Comparison of ENCODE assay signal across 19 cellular contexts in the genomic region with DNA sequence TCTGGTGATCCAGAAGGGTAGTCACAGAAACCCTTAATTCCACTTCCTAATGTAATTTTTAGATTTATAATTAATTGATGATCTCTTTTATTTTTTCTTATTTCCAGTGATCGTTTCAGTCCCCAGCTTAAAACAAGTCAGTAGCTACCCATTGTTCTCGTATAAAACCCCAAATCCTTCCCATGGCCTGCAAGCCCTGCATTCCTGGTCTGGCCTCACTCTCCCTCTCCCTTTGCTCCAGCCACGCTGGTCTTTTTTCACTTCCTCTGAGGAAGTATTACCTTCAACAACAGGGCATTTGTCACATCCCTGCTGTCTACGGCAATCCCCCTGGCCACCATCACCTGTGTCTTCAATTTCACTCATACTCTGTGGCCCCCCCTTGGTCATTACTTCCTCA. TPM values are rescaled to one million over a fixed set of nuclear protein-coding genes. Genes with fewer than 3 reads are reported as not detected.
DNase-seq lines count a peak whose midpoint lies in the region; ATAC-seq, FAIRE-seq and TF ChIP-seq lines count a peak whose summit lies in the region.
"Had no signal": no experiment of that assay in that cellular context is flagged by ENCODE, and none has a peak within 500 bp of the region (broad histone marks: within the 10 kb centered on the region; RNA-seq: fewer than 3 reads in every experiment).

No MANE protein-coding gene starts in this region.

- H3K4me1 ChIP-seq in H9 (ENCODE audit: insufficient read depth, low read length), result no peaks in the 10 kb centered on the region
- H3K4me1 ChIP-seq in H1 (replicated peaks in 1 of 4; ENCODE audit: control insufficient read depth in 3 of 4, insufficient read depth in 4 of 4, low read length in 3 of 4), result no peaks in the 10 kb centered on the region; a peak in 2 of 7 replicates

- no peak overlapping the region for H2BK15ac ChIP-seq in H9 (ENCODE audit: low read depth, low read length)
- peak overlapping the region; percentile 23; the same call in 1 of the 2 replicates for H2BK15ac ChIP-seq in H1 (ENCODE audit: low read length)

- WGBS in H9 (ENCODE audit: extremely low coverage, insufficient read length, low lambda C conversion rate), result no CpG with 5 or more reads among the region's 4 CpGs
- 80% methylated on average over 4 of the region's 4 CpGs; no CpG with 5 or more reads in 1 of the 2 experiments for WGBS in H1 (ENCODE audit: extremely low coverage in 1 of 2, insufficient coverage in 1 of 2, insufficient read length in 1 of 2, insufficient replicate concordance in 2 of 2, low coverage in 1 of 2, low lambda C conversion rate in 2 of 2, missing lambda C conversion rate in 1 of 2), 2 experiments

- H3K27ac Mint-ChIP-seq in H9 (peak overlapping the region in 2 of 3 experiments; percentile 19 to 50; a peak in 4 of 7 replicates), nephron progenitor cell (peak overlapping the region; percentile 20), MCF 10A (ENCODE audit: low read depth, unreplicated experiment) (no peak overlapping the region)
- H3K27ac Mint-ChIP-seq in stimulated activated effector memory CD8-positive, alpha-beta T cell treated with anti-CD3 and anti-CD28 coated beads, Interleukin-12 subunit alpha, Interleukin-12 subunit beta, amount 100 ng/mL, for 72 hours, result no peak overlapping the region
- H3K27ac Mint-ChIP-seq: CD4-positive, alpha-beta memory T cell had no signal

- H2BK12ac ChIP-seq in H9 (ENCODE audit: insufficient read length, low read depth, low read length) (no peak overlapping the region), H1 (ENCODE audit: low read depth, low read length) (no peak overlapping the region)

- H3T11ph ChIP-seq in H9 (ENCODE audit: low read length), result no peak overlapping the region

- no peak overlapping the region for H2AFZ ChIP-seq in H9 (ENCODE audit: low read length)
- peak overlapping the region; percentile 68; the same call in 1 of the 2 replicates for H2AFZ ChIP-seq in H1 (ENCODE audit: low read length)
- H2AFZ ChIP-seq: GM23248 had no signal

- H3K4me1 Mint-ChIP-seq in H9, result peaks cover 11 to 19% of the 10 kb centered on the region in 2 experiments
- H3K4me1 Mint-ChIP-seq in nephron progenitor cell, result peaks cover 5% of the 10 kb centered on the region
- H3K4me1 Mint-ChIP-seq in MCF 10A (ENCODE audit: insufficient read depth, unreplicated experiment), result no peaks in the 10 kb centered on the region
- no peaks in the 10 kb centered on the region for H3K4me1 Mint-ChIP-seq in stimulated activated effector memory CD8-positive, alpha-beta T cell treated with anti-CD3 and anti-CD28 coated beads, Interleukin-12 subunit alpha, Interleukin-12 subunit beta, amount 100 ng/mL, for 72 hours
- H3K4me1 Mint-ChIP-seq: CD4-positive, alpha-beta memory T cell had no signal

- DNase-seq in H9 (no peak), H1 (ENCODE audit: low read depth in 1 of 2, low spot score in 2 of 2) (no peak), nephron progenitor cell (no peak), MCF 10A (ENCODE audit: unreplicated experiment) (no peak), NCI-H510A (lab: John Stamatoyannopoulos, UW) (no peak), left lobe of liver (ENCODE audit: low spot score) (no peak)
- DNase-seq in stimulated activated effector memory CD8-positive, alpha-beta T cell treated with anti-CD3 and anti-CD28 coated beads, Interleukin-12 subunit alpha, Interleukin-12 subunit beta, amount 100 ng/mL, for 72 hours (ENCODE audit: low spot score in 2 of 2), result no peak
- DNase-seq: C1 segment of cervical spinal cord; Calu3; CD4-positive, alpha-beta memory T cell; COR-L47; DND-41; GM23248 had no signal

- H2BK120ac ChIP-seq in H9 (ENCODE audit: low read depth, low read length, poor library complexity, severe bottlenecking) (no peak overlapping the region), H1 (replicated peaks; ENCODE audit: low read depth, low read length) (no peak overlapping the region)

- no peaks in the 10 kb centered on the region for H4K20me1 ChIP-seq in H9 (ENCODE audit: control insufficient read depth, insufficient read depth, insufficient read length)
- H4K20me1 ChIP-seq in H1 (replicated peaks in 1 of 2; ENCODE audit: control insufficient read depth in 1 of 2, insufficient read depth in 2 of 2, low read length in 2 of 2), result no peaks in the 10 kb centered on the region

- intact Hi-C loops in MCF 10A (cut with micrococcal nuclease), result no loop called here

- H4K5ac ChIP-seq in H9 (ENCODE audit: insufficient read length, low read depth, low read length) (no peak overlapping the region), H1 (ENCODE audit: insufficient read length, low read depth, low read length) (no peak overlapping the region)

- no peak for TF ChIP-seq EP300 in H1 (IDR thresholded peaks at IDR 0.05; ENCODE audit: borderline replicate concordance in 1 of 2, low read depth in 2 of 2, low read length in 2 of 2)

- no peak overlapping the region for H3K4ac ChIP-seq in H9 (ENCODE audit: low read depth, low read length)
- H3K4ac ChIP-seq in H1 (replicated peaks; ENCODE audit: insufficient read length, low read depth, low read length), result no peak overlapping the region

- H3K14ac ChIP-seq in H9 (ENCODE audit: insufficient read depth, low read length) (no peak overlapping the region), H1 (ENCODE audit: insufficient read length) (no peak overlapping the region)

- H3K23me2 ChIP-seq in H9 (ENCODE audit: insufficient read length, low read depth, low read length, poor library complexity, severe bottlenecking) (no peaks in the 10 kb centered on the region), H1 (ENCODE audit: low read depth, low read length) (no peaks in the 10 kb centered on the region)

- H4K8ac ChIP-seq in H9 (replicated peaks; ENCODE audit: insufficient read length, low read depth, low read length) (no peak overlapping the region), H1 (ENCODE audit: extremely low read depth, insufficient read depth, low read length) (no peak overlapping the region)

- no peaks in the 10 kb centered on the region for H3K36me3 Mint-ChIP-seq in H9 (ENCODE audit: insufficient read depth in 1 of 3, low read depth in 3 of 3)
- H3K36me3 Mint-ChIP-seq in nephron progenitor cell (ENCODE audit: low read depth), result no peaks in the 10 kb centered on the region
- H3K36me3 Mint-ChIP-seq in MCF 10A (ENCODE audit: insufficient read depth, unreplicated experiment), result no peaks in the 10 kb centered on the region
- no peaks in the 10 kb centered on the region for H3K36me3 Mint-ChIP-seq in stimulated activated effector memory CD8-positive, alpha-beta T cell treated with anti-CD3 and anti-CD28 coated beads, Interleukin-12 subunit alpha, Interleukin-12 subunit beta, amount 100 ng/mL, for 72 hours
- H3K36me3 Mint-ChIP-seq: CD4-positive, alpha-beta memory T cell had no signal

- H4K91ac ChIP-seq in H9 (ENCODE audit: insufficient read length, low read depth, low read length) (no peak overlapping the region), H1 (replicated peaks; ENCODE audit: insufficient read length, low read length) (no peak overlapping the region)

- no TSS peak for BruUV-seq in MCF 10A (replicated peaks; lab: Mats Ljungman, UMichigan)

- H3K23ac ChIP-seq in H9 (ENCODE audit: insufficient read length, low read depth, low read length), result no peak overlapping the region
- no peak overlapping the region for H3K23ac ChIP-seq in H1 (ENCODE audit: insufficient read length)

- POLR2A ChIA-PET in H1 (lab: Charles Lee; ENCODE audit: partially characterized antibody), result interaction anchor here (1.1 kb wide), 1 partner anchor 59 kb away, joined by 3 read pairs; no protein-coding TSS in a partner anchor
- POLR2A ChIA-PET in MCF 10A (lab: Yijun Ruan, JAX), result interaction anchor here (0.6 kb wide), 1 partner anchor 32 kb away, joined by 3 read pairs; no protein-coding TSS in a partner anchor

- no peak overlapping the region for H2BK5ac ChIP-seq in H9 (ENCODE audit: insufficient read length, low read length)
- no peak overlapping the region for H2BK5ac ChIP-seq in H1 (ENCODE audit: low read depth, low read length)

- no peaks in the 10 kb centered on the region for H3K36me3 ChIP-seq in H1 (ENCODE audit: control insufficient read depth in 2 of 4, insufficient read depth in 4 of 4, low read length in 3 of 4)

- no peaks in the 10 kb centered on the region for H3K27me3 ChIP-seq in H9 (ENCODE audit: insufficient read depth, low read length)
- H3K27me3 ChIP-seq in H1 (replicated peaks in 1 of 4; ENCODE audit: control insufficient read depth in 3 of 4, extremely low read depth in 1 of 4, insufficient read depth in 3 of 4, low read length in 3 of 4), result no peaks in the 10 kb centered on the region

- H3K9me3 Mint-ChIP-seq in H9 (no peaks in the 10 kb centered on the region), nephron progenitor cell (no peaks in the 10 kb centered on the region), MCF 10A (ENCODE audit: unreplicated experiment) (no peaks in the 10 kb centered on the region)
- no peaks in the 10 kb centered on the region for H3K9me3 Mint-ChIP-seq in stimulated activated effector memory CD8-positive, alpha-beta T cell treated with anti-CD3 and anti-CD28 coated beads, Interleukin-12 subunit alpha, Interleukin-12 subunit beta, amount 100 ng/mL, for 72 hours

- TF ChIP-seq CTCF in H9 (conservative IDR thresholded peaks at IDR 0.05) (no peak), H1 (IDR thresholded peaks at IDR 0.05; ENCODE audit: control extremely low read depth in 1 of 3, insufficient read depth in 1 of 3, low read depth in 1 of 3, low read length in 3 of 3) (no peak), nephron progenitor cell (IDR thresholded peaks at IDR 0.05) (no peak), MCF 10A (IDR thresholded peaks at IDR 0.05; ENCODE audit: unreplicated experiment) (no peak)

- H2BK20ac ChIP-seq in H9 (ENCODE audit: low read depth, low read length, poor library complexity, severe bottlenecking), result no peak overlapping the region
- no peak overlapping the region for H2BK20ac ChIP-seq in H1 (ENCODE audit: low read length)

- H3K27me3 Mint-ChIP-seq in H9 (ENCODE audit: low read depth) (no peaks in the 10 kb centered on the region), nephron progenitor cell (ENCODE audit: low read depth, poor library complexity) (no peaks in the 10 kb centered on the region), MCF 10A (ENCODE audit: insufficient read depth, unreplicated experiment) (no peaks in the 10 kb centered on the region)

- no peak for TF ChIP-seq POLR2A in H1 (IDR thresholded peaks at IDR 0.05; ENCODE audit: control extremely low read depth in 1 of 2, low read depth in 2 of 2, low read length in 2 of 2)

- H3K56ac ChIP-seq in H9 (ENCODE audit: insufficient read length, low read depth, low read length) (no peak overlapping the region), H1 (replicated peaks; ENCODE audit: insufficient read length, low read depth, low read length) (no peak overlapping the region)

- H3K4me2 ChIP-seq in H9 (ENCODE audit: insufficient read depth, insufficient read length, low read length) (no peak overlapping the region), H1 (ENCODE audit: insufficient read depth in 1 of 2, low read depth in 2 of 2, low read length in 2 of 2) (no peak overlapping the region)

- H3K79me2 ChIP-seq in H9 (ENCODE audit: insufficient read depth, low read length) (no peaks in the 10 kb centered on the region), H1 (ENCODE audit: control insufficient read depth in 1 of 2, insufficient read depth in 2 of 2, low read length in 2 of 2) (no peaks in the 10 kb centered on the region)

- H3K79me1 ChIP-seq in H9 (ENCODE audit: insufficient read depth, low read depth, low read length, poor library complexity, severe bottlenecking) (no peaks in the 10 kb centered on the region), H1 (ENCODE audit: low read depth, low read length) (no peaks in the 10 kb centered on the region)

- H2AK5ac ChIP-seq in H9 (ENCODE audit: insufficient read length, low read length), result no peak overlapping the region
- no peak overlapping the region; the same call in 1 of the 2 replicates for H2AK5ac ChIP-seq in H1 (ENCODE audit: low read depth, low read length)

- H3K18ac ChIP-seq in H9 (ENCODE audit: insufficient read length, low read depth, low read length), result no peak overlapping the region
- no peak overlapping the region for H3K18ac ChIP-seq in H1 (ENCODE audit: extremely low read depth, low read length)

- no peak for ATAC-seq in left lobe of liver
- no peak for ATAC-seq in stimulated activated effector memory CD8-positive, alpha-beta T cell treated with anti-CD3 and anti-CD28 coated beads, Interleukin-12 subunit alpha, Interleukin-12 subunit beta, amount 100 ng/mL, for 72 hours
- ATAC-seq: HCT116 had no signal

- no peak overlapping the region for H3K4me3 ChIP-seq in H1 (ENCODE audit: extremely low read depth in 1 of 4, insufficient read depth in 2 of 4, low read depth in 3 of 4, low read length in 4 of 4)
- H3K4me3 ChIP-seq: GM23248 had no signal

- no peak for FAIRE-seq in H1 (lab: Jason Lieb, UNC)
- FAIRE-seq: G401.6, GM12892, H54 had no signal

- no peak overlapping the region for H3K9ac ChIP-seq in H9 (ENCODE audit: extremely low read depth, insufficient read length, low read length)
- H3K9ac ChIP-seq in H1 (replicated peaks in 1 of 4; ENCODE audit: extremely low read depth in 1 of 4, low read depth in 3 of 4, low read length in 3 of 4), result no peak overlapping the region
- H3K9ac ChIP-seq: GM23248 had no signal

- no peak overlapping the region for H3K27ac ChIP-seq in H9 (ENCODE audit: insufficient read length, low read depth, low read length)
- no peak overlapping the region for H3K27ac ChIP-seq in H1 (ENCODE audit: low read depth, low read length)
- H3K27ac ChIP-seq: GM23248 had no signal

- H3K9me3 ChIP-seq in H9 (ENCODE audit: control insufficient read depth, low read depth, low read length) (no peaks in the 10 kb centered on the region), H1 (ENCODE audit: insufficient read depth in 2 of 2, low read depth in 1 of 2, low read length in 1 of 2) (no peaks in the 10 kb centered on the region)

- no peak overlapping the region for H3K4me3 Mint-ChIP-seq in H9
- H3K4me3 Mint-ChIP-seq in nephron progenitor cell, result no peak overlapping the region
- no peak overlapping the region for H3K4me3 Mint-ChIP-seq in MCF 10A (ENCODE audit: unreplicated experiment)
- H3K4me3 Mint-ChIP-seq in stimulated activated effector memory CD8-positive, alpha-beta T cell treated with anti-CD3 and anti-CD28 coated beads, Interleukin-12 subunit alpha, Interleukin-12 subunit beta, amount 100 ng/mL, for 72 hours, result no peak overlapping the region
- H3K4me3 Mint-ChIP-seq: CD4-positive, alpha-beta memory T cell had no signal

- CTCF ChIA-PET in H1 (lab: Charles Lee; ENCODE audit: partially characterized antibody) (interaction anchor here (2.2 kb wide), 1 partner anchor 22 kb away, joined by 6 read pairs; no protein-coding TSS in a partner anchor), MCF 10A (lab: Yijun Ruan, JAX) (interaction anchor here (1.2 kb wide), 1 partner anchor 15 kb away, joined by 4 read pairs; no protein-coding TSS in a partner anchor)

- no peak for TF ChIP-seq RAD21 in H1 (IDR thresholded peaks at IDR 0.05 in 1 of 2, conservative IDR thresholded peaks at IDR 0.05 in 1 of 2; ENCODE audit: low read depth in 2 of 2, low read length in 2 of 2)

RNA-seq across cellular contexts. Expression of gene ACOT12, which starts 44.8 kb away (rescaled TPM):
- total RNA-seq in H9 (2021) (not detected in 2 replicates), MCF 10A (2022) (not detected in 2 replicates), left lobe of liver (51.6 TPM)
- total RNA-seq in H1 (2021; fragmentation: NEBNext Ultra II Directional; extraction: Animal tissue kit (Norgen Biotek cat#: 25700)), result 0.33 TPM in 1 of 2 replicates, not detected in the other
- polyA plus RNA-seq in H1 (2011; rRNA removed), result 0.29 and 0.31 TPM in 2 replicates
- polyA plus RNA-seq in H1 (2011; cell fraction: cytosol; rRNA removed), result 0.19 TPM
- polyA plus RNA-seq in H1 (2011; cell fraction: nucleus; rRNA removed), result 0.56 TPM
- polyA plus RNA-seq in H1 (2012, experiment 1 of 2), result 0.37 to 0.59 TPM (median 0.47 TPM) in 3 of 4 replicates, not detected in the other
- polyA plus RNA-seq in H1 (2012, experiment 2 of 2), result 0.84 TPM
- 0.10 TPM for polyA plus RNA-seq in H1 (2013, experiment 1 of 2)
- 0.18 TPM for polyA plus RNA-seq in H1 (2013, experiment 2 of 2)
- not detected in 2 replicates for polyA minus RNA-seq in H1 (2011; rRNA and poly(A)+ RNA removed)
- not detected for polyA minus RNA-seq in H1 (2011; cell fraction: cytosol; rRNA and poly(A)+ RNA removed)
- polyA minus RNA-seq in H1 (2011; cell fraction: nucleus; rRNA and poly(A)+ RNA removed), result not detected
- total RNA-seq: A172, A673, GM23248 had no signal
- polyA plus RNA-seq: CD4-positive, alpha-beta memory T cell; GM23248 had no signal

RNA-seq across cellular contexts. Expression of gene ZCCHC9, which starts 47.8 kb away (rescaled TPM):
- total RNA-seq in H9 (2021) (32.2 and 32.4 TPM in 2 replicates), MCF 10A (2022) (31.5 and 33.8 TPM in 2 replicates), left lobe of liver (12.2 TPM)
- 28.9 and 33.6 TPM in 2 replicates for total RNA-seq in H1 (2021; fragmentation: NEBNext Ultra II Directional; extraction: Animal tissue kit (Norgen Biotek cat#: 25700))
- polyA plus RNA-seq in H1 (2011; rRNA removed), result 5.9 and 10.9 TPM in 2 replicates
- 19.3 TPM for polyA plus RNA-seq in H1 (2011; cell fraction: cytosol; rRNA removed)
- polyA plus RNA-seq in H1 (2011; cell fraction: nucleus; rRNA removed), result 6.2 TPM
- 22.1 to 33.2 TPM (median 24.8 TPM) in 4 replicates for polyA plus RNA-seq in H1 (2012, experiment 1 of 2)
- polyA plus RNA-seq in H1 (2012, experiment 2 of 2), result 4.6 TPM
- polyA plus RNA-seq in H1 (2013, experiment 1 of 2), result 35.9 TPM
- polyA plus RNA-seq in H1 (2013, experiment 2 of 2), result 33.8 TPM
- polyA minus RNA-seq in H1 (2011; rRNA and poly(A)+ RNA removed), result 8.2 and 8.4 TPM in 2 replicates
- 9.7 TPM for polyA minus RNA-seq in H1 (2011; cell fraction: cytosol; rRNA and poly(A)+ RNA removed)
- polyA minus RNA-seq in H1 (2011; cell fraction: nucleus; rRNA and poly(A)+ RNA removed), result 17.0 TPM

Comparison
In these comparisons a context has a peak if more than half of its experiments do, and no peak if none do; other contexts are left out.
1. H3K27ac Mint-ChIP-seq: peak in H9 (2 of 3) and nephron progenitor cell (single experiment); none in MCF 10A (single experiment) and stimulated activated effector memory CD8-positive, alpha-beta T cell treated with anti-CD3 and anti-CD28 coated beads, Interleukin-12 subunit alpha, Interleukin-12 subunit beta, amount 100 ng/mL, for 72 hours (single experiment).
2. RNA of gene ACOT12, which starts 44.8 kb away (total RNA-seq): 51.6 TPM in left lobe of liver (single experiment); 0.33 TPM in H1, not detected in H9 and not detected in MCF 10A; every median in the first group is over 10 times any median in the second.